In genomic region chr6:151004415-151005024, GRCh38 we compare ENCODE assay signal across 8 cellular contexts.
DNase-seq lines count a peak whose midpoint lies in the region; ATAC-seq and TF ChIP-seq lines count a peak whose summit lies in the region.

No MANE protein-coding gene starts in this region.

- peak overlapping the region; percentile 1 to 47 for H3K27ac ChIP-seq in liver (ENCODE audit: low read depth in 1 of 2, low read length in 2 of 2)
- no peak overlapping the region for H3K27ac ChIP-seq in caudate nucleus (ENCODE audit: low read depth, low read length)
- no peak overlapping the region for H3K27ac ChIP-seq in dorsolateral prefrontal cortex

- WGBS in liver, result 60% methylated on average over 8 of the region's 8 CpGs

- H3K4me1 ChIP-seq in liver (ENCODE audit: control insufficient read depth in 4 of 4, insufficient read depth in 4 of 4, low read length in 3 of 4), result no peaks in the 10 kb centered on the region

- H3K27me3 ChIP-seq in liver (ENCODE audit: control insufficient read depth in 4 of 4, insufficient read depth in 4 of 4, low read length in 3 of 4), result no peaks in the 10 kb centered on the region
- no peaks in the 10 kb centered on the region for H3K27me3 ChIP-seq in dorsolateral prefrontal cortex

- no peak overlapping the region for H3K9ac ChIP-seq in liver (ENCODE audit: low read depth in 1 of 2, low read length in 2 of 2)

- no peaks in the 10 kb centered on the region for H3K36me3 ChIP-seq in liver (ENCODE audit: control insufficient read depth in 4 of 4, insufficient read depth in 3 of 4, low read depth in 1 of 4, low read length in 3 of 4)

- DNase-seq in GM04503 (ENCODE audit: low read depth) (peak; percentile 83), NCI-H146 (lab: John Stamatoyannopoulos, UW) (peak; percentile 97), astrocyte of the cerebellum (ENCODE audit: low read depth) (peak; percentile 81), caudate nucleus (lab: John Stamatoyannopoulos, UW) (no peak), dorsolateral prefrontal cortex (no peak), HEK293T (ENCODE audit: extremely low spot score) (no peak)

- POLR2A ChIA-PET in HEK293T (lab: Yijun Ruan, JAX), result no interaction called here

- TF ChIP-seq CTCF in astrocyte of the cerebellum (IDR thresholded peaks at IDR 0.05; ENCODE audit: low read depth, low read length, missing control alignments) (no peak), liver (IDR thresholded peaks at IDR 0.05; ENCODE audit: low read depth, low read length, missing input control) (no peak), dorsolateral prefrontal cortex (IDR thresholded peaks at IDR 0.05 in 54 of 56, conservative IDR thresholded peaks at IDR 0.05 in 2 of 56; ENCODE audit: low read depth in 1 of 56, partially characterized antibody in 56 of 56) (no peak)

- in situ Hi-C loops in astrocyte of the cerebellum (cut with HindIII; ENCODE audit: low sequenced_read_pairs), result loop anchor here (25.0 kb wide), 1 partner anchor 117 kb away; no protein-coding TSS in a partner anchor

- H3K4me3 ChIP-seq in astrocyte of the cerebellum (ENCODE audit: low read depth, low read length) (no peak overlapping the region), liver (ENCODE audit: low read depth in 1 of 3, low read length in 3 of 3) (no peak overlapping the region), dorsolateral prefrontal cortex (no peak overlapping the region)

- peak; percentile 6 to 17 for TF ChIP-seq RAD21 in liver (IDR thresholded peaks at IDR 0.05)

- CTCF ChIA-PET in HEK293T (lab: Yijun Ruan, JAX), result interaction anchor here (0.6 to 1.4 kb wide), 2 partner anchors 10 to 584 kb away, joined by 3 to 14 read pairs; no protein-coding TSS in a partner anchor

- ATAC-seq in GM21576 (IDR thresholded peaks at IDR 0.05; ENCODE audit: unreplicated experiment), result no peak

- intact Hi-C loops in dorsolateral prefrontal cortex (cut with DNase I), result no loop called here

- H3K9me3 ChIP-seq in liver (ENCODE audit: control insufficient read depth in 4 of 4, low read length in 3 of 4), result no peaks in the 10 kb centered on the region

TF ChIP-seq in liver, 16 proteins besides CTCF, POLR2A, EP300 and RAD21:
- TF ChIP-seq RXRA (IDR thresholded peaks at IDR 0.05) (peak in 1 of 2 donors; percentile 38), YY1 (IDR thresholded peaks at IDR 0.05) (no peak), ZBTB33 (IDR thresholded peaks at IDR 0.05) (no peak), FOXA1 (IDR thresholded peaks at IDR 0.05) (no peak), FOXA2 (IDR thresholded peaks at IDR 0.05) (no peak), ATF3 (IDR thresholded peaks at IDR 0.05) (no peak), JUND (IDR thresholded peaks at IDR 0.05) (peak; percentile 34 to 56), HNF4A (conservative IDR thresholded peaks at IDR 0.05) (no peak), SP1 (IDR thresholded peaks at IDR 0.05) (peak; percentile 38), NR2F2 (IDR thresholded peaks at IDR 0.05) (peak; percentile 82)

TF ChIP-seq in HEK293T, 16 proteins besides CTCF, POLR2A, EP300 and RAD21:
- TF ChIP-seq FOXA1 (IDR thresholded peaks at IDR 0.05) (no peak), ARNT (IDR thresholded peaks at IDR 0.05) (no peak), FOXK2 (IDR thresholded peaks at IDR 0.05) (no peak), SP1 (IDR thresholded peaks at IDR 0.05) (no peak), LEF1 (IDR thresholded peaks at IDR 0.05; ENCODE audit: borderline replicate concordance) (no peak), TARDBP (IDR thresholded peaks at IDR 0.05) (no peak), NFRKB (IDR thresholded peaks at IDR 0.05) (no peak), L3MBTL2 (conservative IDR thresholded peaks at IDR 0.05) (no peak), PKNOX1 (IDR thresholded peaks at IDR 0.05) (no peak), ELF4 (IDR thresholded peaks at IDR 0.05) (no peak), FOXM1 (IDR thresholded peaks at IDR 0.05; ENCODE audit: borderline replicate concordance) (no peak), SUZ12 (IDR thresholded peaks at IDR 0.05) (no peak), HDGF (IDR thresholded peaks at IDR 0.05; ENCODE audit: borderline replicate concordance) (no peak), CTBP1 (IDR thresholded peaks at IDR 0.05; ENCODE audit: borderline replicate concordance) (no peak), BHLHE40 (IDR thresholded peaks at IDR 0.05; ENCODE audit: borderline replicate concordance) (no peak), ZNF384 (IDR thresholded peaks at IDR 0.05) (no peak)
TF ChIP-seq in HEK293T: peak in this region for 0.

Comparison
In these comparisons a context has a peak if more than half of its experiments do, and no peak if none do; other contexts are left out.
1. DNase-seq: peak in GM04503 (single experiment), NCI-H146 (single experiment) and astrocyte of the cerebellum (single experiment); none in caudate nucleus (0 of 61), dorsolateral prefrontal cortex (0 of 10) and HEK293T (single experiment).
2. H3K27ac ChIP-seq: peak in liver (2 of 2); none in caudate nucleus (single experiment) and dorsolateral prefrontal cortex (0 of 59).